ENCODE assay signal across 31 cellular contexts in the genomic region with DNA sequence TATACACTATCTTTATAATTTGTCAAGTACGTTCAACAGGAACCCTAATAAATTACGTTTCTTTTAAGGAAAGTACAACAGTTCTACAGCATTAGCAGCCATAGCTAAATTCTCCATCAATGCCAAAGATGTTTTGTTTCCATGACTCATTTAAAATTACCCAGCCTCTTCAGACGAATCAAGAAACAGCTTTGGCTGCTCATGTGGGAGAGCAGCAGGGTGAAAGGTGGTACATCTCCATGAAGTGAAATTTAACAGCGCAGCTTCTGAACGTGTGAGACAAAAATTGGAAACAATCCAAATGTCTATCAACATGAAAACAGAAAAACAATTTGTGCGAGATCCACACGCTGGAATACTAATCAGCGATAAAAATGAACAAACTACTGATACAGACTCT.
"Had no signal": no experiment of that assay in that cellular context is flagged by ENCODE, and none has a peak within 500 bp of the region (broad histone marks: within the 10 kb centered on the region; RNA-seq: fewer than 3 reads in every experiment).

No MANE protein-coding gene starts in this region.

- DNase-seq: activated CD4-positive, alpha-beta T cell treated with anti-CD3 and anti-CD28 coated beads for 48 hours; activated CD4-positive, alpha-beta T cell treated with anti-CD3 and anti-CD28 coated beads, Interleukin-2, amount 50 U/mL, for 4 hours; activated CD4-positive, CD25-positive, alpha-beta regulatory T cell treated with anti-CD3 and anti-CD28 coated beads, Interleukin-2, amount 50 U/mL, for 72 hours; activated CD8-positive, alpha-beta memory T cell treated with anti-CD3 and anti-CD28 coated beads, Interleukin-2, amount 50 U/mL, for 48 hours; activated CD8-positive, alpha-beta T cell treated with anti-CD3 and anti-CD28 coated beads, Interleukin-2, amount 10 ng/mL, durations not matched to agents 7 days and 5 days; activated effector memory CD4-positive, alpha-beta T cell treated with Interleukin-2 at 50 U/mL for 16 hours; activated naive CD4-positive, alpha-beta T cell; activated naive CD8-positive, alpha-beta T cell treated with anti-CD3 and anti-CD28 coated beads, Interleukin-2, amount 50 U/mL, for 24 hours; activated T-cell treated with anti-CD3 and anti-CD28 coated beads, Interleukin-2, amount 50 U/mL, for 1 hour; amniotic stem cell; body of pancreas; cerebellar nuclear complex; MG63; MV-4-11; NCI-H1092 treated with DMSO at 0.1 percent for 48 hours; NCI-H1436; NCI-H1694 treated with DMSO at 0.1 percent for 48 hours; NCI-H2029 treated with DMSO at 0.1 percent for 48 hours; NCI-H446 treated with DMSO at 0.1 percent for 48 hours; NCI-H524 treated with DMSO at 0.1 percent for 48 hours; NK-92 treated with Interleukin-12 subunit alpha and Interleukin-12 subunit beta, amount 100 ng/mL, for 24 hours; OCI-M1; SIG-M5; T-helper 17 cell; T-helper 9 cell had no signal

- ATAC-seq: activated CD8-positive, alpha-beta T cell treated with anti-CD3 and anti-CD28 coated beads, Interleukin-2, amount 10 ng/mL, durations not matched to agents 7 days and 5 days; activated naive CD4-positive, alpha-beta T cell treated with anti-CD3 and anti-CD28 coated beads, Interleukin-2, amount 50 U/mL, for 72 hours; activated naive CD8-positive, alpha-beta T cell treated with anti-CD3 and anti-CD28 coated beads, Interleukin-2, amount 50 U/mL, for 24 hours; body of pancreas; Panc1; T-helper 17 cell; WTC11 had no signal

- H3K4me3 ChIP-seq: ascending aorta, body of pancreas, cardiac muscle cell, MG63 had no signal

- H3K9me3 ChIP-seq: ascending aorta, body of pancreas, MG63 had no signal

- H3K27me3 ChIP-seq: ascending aorta, body of pancreas, cardiac muscle cell, MG63 had no signal

- H3K36me3 ChIP-seq: ascending aorta, cardiac muscle cell, MG63 had no signal

- H3K4me1 ChIP-seq: ascending aorta, body of pancreas had no signal

- H3K27ac ChIP-seq: ascending aorta, body of pancreas, cardiac muscle cell, RWPE1 had no signal
